In genomic region chrX:150581093-150581775, GRCh38 we compare ENCODE assay signal across 13 cellular contexts. TPM values are rescaled to one million over a fixed set of nuclear protein-coding genes. Genes with fewer than 3 reads are reported as not detected.
DNase-seq lines count a peak whose midpoint lies in the region; ATAC-seq and TF ChIP-seq lines count a peak whose summit lies in the region.
"Had no signal": no experiment of that assay in that cellular context is flagged by ENCODE, and none has a peak within 500 bp of the region (broad histone marks: within the 10 kb centered on the region; RNA-seq: fewer than 3 reads in every experiment).

No MANE protein-coding gene starts in this region.

- POLR2A ChIA-PET in IMR-90 (lab: Charles Lee; ENCODE audit: unreplicated experiment), result no interaction called here

- DNase-seq in AG10803 (ENCODE audit: low read depth), result peak; percentile 75
- peak; percentile 83 for DNase-seq in IMR-90
- DNase-seq in astrocyte of the spinal cord (ENCODE audit: low read depth, low spot score), result peak; percentile 68
- DNase-seq in kidney epithelial cell (ENCODE audit: low read depth), result peak; percentile 21
- DNase-seq in NCI-H2029 (lab: John Stamatoyannopoulos, UW), result no peak
- DNase-seq in NCI-H1694 (lab: John Stamatoyannopoulos, UW), result no peak
- DNase-seq in NOMO-1 (lab: John Stamatoyannopoulos, UW; ENCODE audit: unreplicated experiment in 2 of 2), result no peak
- DNase-seq: activated T-cell treated with anti-CD3 and anti-CD28 coated beads, Interleukin-2, amount 50 U/mL, for 48 hours; caudate nucleus; CD8-positive, alpha-beta memory T cell; SHP77 had no signal

- H2BK5ac ChIP-seq in IMR-90 (ENCODE audit: low read depth, low read length, poor library complexity, severe bottlenecking), result peak overlapping the region; percentile 13

- peak overlapping the region; percentile 44; the same call in 1 of the 2 replicates for H3K18ac ChIP-seq in IMR-90 (ENCODE audit: low read depth, low read length)

- CTCF ChIA-PET in IMR-90 (lab: Yijun Ruan, JAX), result interaction anchor here (0.6 kb wide), 1 partner anchor 32 kb away, joined by 3 read pairs; no protein-coding TSS in a partner anchor

- H3K27me3 ChIP-seq in IMR-90 (ENCODE audit: control insufficient read depth, insufficient read depth, low read length), result no peaks in the 10 kb centered on the region
- no peaks in the 10 kb centered on the region for H3K27me3 ChIP-seq in kidney epithelial cell (ENCODE audit: control insufficient read depth, insufficient read depth, low read length)

- no peaks in the 10 kb centered on the region for H3K4me1 ChIP-seq in IMR-90 (ENCODE audit: control insufficient read depth, insufficient read depth, low read length)

- intact Hi-C loops in IMR-90 (cut with micrococcal nuclease), result loop anchor here (1.0 kb wide), 1 partner anchor 216 kb away; no protein-coding TSS in a partner anchor

- no peak overlapping the region for H2AK9ac ChIP-seq in IMR-90 (replicated peaks; ENCODE audit: low read depth, low read length, poor library complexity)

- H3K36me3 ChIP-seq in IMR-90 (ENCODE audit: control insufficient read depth, insufficient read depth, low read length), result no peaks in the 10 kb centered on the region
- no peaks in the 10 kb centered on the region for H3K36me3 ChIP-seq in kidney epithelial cell (ENCODE audit: control insufficient read depth, insufficient read depth, low read length)

- no peak overlapping the region for H2AFZ ChIP-seq in IMR-90 (replicated peaks; ENCODE audit: low read length, poor library complexity)

- peaks cover 4 to 21% of the 10 kb centered on the region in 2 experiments for H3K79me1 ChIP-seq in IMR-90 (ENCODE audit: low read depth in 1 of 2, low read length in 2 of 2)

- 0 out of 2 replicates have a peak, but pooled peaks cover 3% of the 10 kb centered on the region for H3K9me3 ChIP-seq in IMR-90 (ENCODE audit: control insufficient read depth, insufficient read depth, low read length)

- in situ Hi-C loops in IMR-90 (cut with MboI; ENCODE audit: low sequenced_read_pairs) (no loop called here), astrocyte of the spinal cord (cut with HindIII; ENCODE audit: low sequenced_read_pairs) (no loop called here)

- no peak overlapping the region for H3K4me3 ChIP-seq in AG10803 (ENCODE audit: low read length)
- H3K4me3 ChIP-seq in IMR-90 (ENCODE audit: insufficient read depth, low read depth, low read length), result no peak overlapping the region
- no peak overlapping the region for H3K4me3 ChIP-seq in astrocyte of the spinal cord (ENCODE audit: low read depth, low read length)
- H3K4me3 ChIP-seq in kidney epithelial cell (ENCODE audit: low read depth, low read length), result no peak overlapping the region

- peaks cover 3% of the 10 kb centered on the region; the same call in 1 of the 2 replicates for H3K9me1 ChIP-seq in IMR-90 (ENCODE audit: insufficient read depth, low read length)

- H2AK5ac ChIP-seq in IMR-90 (ENCODE audit: low read depth, low read length), result no peak overlapping the region

- H3K56ac ChIP-seq in IMR-90 (ENCODE audit: extremely low read depth, insufficient read depth, low read length), result no peak overlapping the region

- H3K23ac ChIP-seq in IMR-90 (ENCODE audit: low read depth, low read length), result no peak overlapping the region

- no peaks in the 10 kb centered on the region for H4K20me1 ChIP-seq in IMR-90 (ENCODE audit: insufficient read depth, low read length)

- H2BK20ac ChIP-seq in IMR-90 (ENCODE audit: low read depth, low read length), result no peak overlapping the region

- no peak for TF ChIP-seq RAD21 in IMR-90 (IDR thresholded peaks at IDR 0.05; ENCODE audit: low read length)

- no CpG with 5 or more reads among the region's 4 CpGs for WGBS in IMR-90 (ENCODE audit: extremely low coverage in 2 of 2, insufficient read length in 1 of 2), 2 experiments

- H4K91ac ChIP-seq in IMR-90 (ENCODE audit: insufficient read depth, low read depth, low read length), result no peak overlapping the region

- no peak overlapping the region for H2BK15ac ChIP-seq in IMR-90 (ENCODE audit: low read depth, low read length)

- H4K5ac ChIP-seq in IMR-90 (ENCODE audit: low read depth, low read length), result no peak overlapping the region; the same call in 1 of the 2 replicates

- no peak overlapping the region for H3K14ac ChIP-seq in IMR-90 (replicated peaks; ENCODE audit: low read depth, low read length)

- no peak for TF ChIP-seq POLR2A in IMR-90 (IDR thresholded peaks at IDR 0.05; ENCODE audit: low read depth, low read length)

- ATAC-seq in IMR-90 (ENCODE audit: low read depth) (peak; percentile 93), HG02885 (IDR thresholded peaks at IDR 0.05; ENCODE audit: poor library complexity, unreplicated experiment) (no peak)
- ATAC-seq: stimulated activated effector memory CD8-positive, alpha-beta T cell treated with anti-CD3 and anti-CD28 coated beads, Interleukin-12 subunit alpha, Interleukin-12 subunit beta, amount 100 ng/mL, for 72 hours had no signal

- dilution Hi-C loops in IMR-90 (cut with HindIII; ENCODE audit: low sequenced_read_pairs, unreplicated experiment), result no loop called here

- no peak overlapping the region for H3K27ac ChIP-seq in IMR-90 (ENCODE audit: insufficient read depth, low read length)

- no peak for TF ChIP-seq CTCF in AG10803 (conservative IDR thresholded peaks at IDR 0.05; ENCODE audit: low read length)
- TF ChIP-seq CTCF in IMR-90 (conservative IDR thresholded peaks at IDR 0.05; ENCODE audit: low read depth, low read length), result no peak
- no peak for TF ChIP-seq CTCF in astrocyte of the spinal cord (IDR thresholded peaks at IDR 0.05; ENCODE audit: low read depth, low read length)
- no peak for TF ChIP-seq CTCF in kidney epithelial cell (IDR thresholded peaks at IDR 0.05; ENCODE audit: insufficient read depth, low read length, poor library complexity, severe bottlenecking)

- H2BK120ac ChIP-seq in IMR-90 (ENCODE audit: low read depth, low read length), result no peak overlapping the region

- H3K4ac ChIP-seq in IMR-90 (ENCODE audit: low read depth, low read length), result no peak overlapping the region

- no peak overlapping the region for H3K9ac ChIP-seq in IMR-90 (ENCODE audit: low read depth, low read length)

- no TSS peak for BruUV-seq in IMR-90 (replicated peaks; lab: Mats Ljungman, UMichigan)

- peak overlapping the region; percentile 73; the same call in 1 of the 2 replicates for H3K4me2 ChIP-seq in IMR-90 (ENCODE audit: low read depth, low read length)

- H4K8ac ChIP-seq in IMR-90 (ENCODE audit: low read depth in 2 of 2, low read length in 2 of 2), result no peak overlapping the region

TF ChIP-seq in IMR-90, 13 proteins besides CTCF, POLR2A, EP300 and RAD21:
- TF ChIP-seq, protein P1, sequence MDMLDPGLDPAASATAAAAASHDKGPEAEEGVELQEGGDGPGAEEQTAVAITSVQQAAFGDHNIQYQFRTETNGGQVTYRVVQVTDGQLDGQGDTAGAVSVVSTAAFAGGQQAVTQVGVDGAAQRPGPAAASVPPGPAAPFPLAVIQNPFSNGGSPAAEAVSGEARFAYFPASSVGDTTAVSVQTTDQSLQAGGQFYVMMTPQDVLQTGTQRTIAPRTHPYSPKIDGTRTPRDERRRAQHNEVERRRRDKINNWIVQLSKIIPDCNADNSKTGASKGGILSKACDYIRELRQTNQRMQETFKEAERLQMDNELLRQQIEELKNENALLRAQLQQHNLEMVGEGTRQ (IDR thresholded peaks at IDR 0.05; ENCODE audit: low read depth, low read length), result peak; percentile 17; the same call in 1 of the 2 replicates
- TF ChIP-seq RFX5 (IDR thresholded peaks at IDR 0.05; ENCODE audit: low read depth, low read length), result no peak
- TF ChIP-seq FOS (IDR thresholded peaks at IDR 0.05; ENCODE audit: low read depth, low read length), result peak; percentile 66; the same call in 1 of the 2 replicates
- TF ChIP-seq BHLHE40 (IDR thresholded peaks at IDR 0.05; ENCODE audit: low read depth, low read length), result peak; percentile 54

RNA-seq across cellular contexts. Expression of gene MTM1, which starts 12.8 kb away (rescaled TPM):
- total RNA-seq in IMR-90 (2012; rRNA removed) (5.6 and 8.3 TPM in 2 replicates), kidney epithelial cell (6.6 and 12.4 TPM in 2 replicates)
- 2.1 and 3.8 TPM in 2 replicates for polyA plus RNA-seq in IMR-90 (2012; rRNA removed)
- 0.41 and 0.90 TPM in 2 replicates for polyA plus RNA-seq in IMR-90 (2012; cell fraction: cytosol; rRNA removed)
- polyA plus RNA-seq in IMR-90 (2012; cell fraction: nucleus; rRNA removed; ENCODE audit: low replicate concordance), result 0.52 and 3.9 TPM in 2 replicates

Comparison
In these comparisons a context has a peak if more than half of its experiments do, and no peak if none do; other contexts are left out.
1. DNase-seq: peak in AG10803 (single experiment), IMR-90 (single experiment), astrocyte of the spinal cord (single experiment) and kidney epithelial cell (single experiment); none in NCI-H2029 (single experiment), NCI-H1694 (single experiment) and NOMO-1 (0 of 2).